1 cellular context compared by ENCODE assay signal in the genomic region with DNA sequence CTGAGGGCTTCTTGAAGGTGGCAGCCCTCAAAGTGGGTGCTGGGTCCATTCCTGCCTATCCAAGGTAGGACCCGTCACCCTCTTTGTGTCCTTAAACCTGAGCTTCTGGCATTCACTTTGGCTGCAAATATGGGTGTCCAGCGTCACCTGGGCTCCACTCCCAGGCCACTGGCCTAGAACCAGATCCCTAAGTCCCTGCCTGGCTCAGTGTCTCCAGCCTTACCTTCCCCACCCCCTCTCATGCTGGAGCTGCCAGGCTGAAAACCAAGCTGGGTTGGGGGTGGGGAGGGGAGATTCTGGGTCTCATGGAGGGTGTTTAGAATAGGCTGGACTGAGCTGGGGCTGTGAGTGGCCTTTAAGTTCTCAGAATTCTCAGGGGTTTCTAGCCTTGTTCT.
A peak's percentile ranks its signal among the peaks of the same experiment; 100 is the strongest.
TF ChIP-seq lines count a peak whose summit lies in the region.

No MANE protein-coding gene starts in this region.

TF ChIP-seq in HepG2, 621 proteins besides CTCF, POLR2A, EP300 and RAD21:
- 0 out of 2 replicates have a peak, but pooled peaks have one; percentile 54 for TF ChIP-seq ZNF891 (CRISPR knock-in tag; IDR thresholded peaks at IDR 0.05)
- no peak for TF ChIP-seq CBFB (CRISPR knock-in tag; IDR thresholded peaks at IDR 0.05)
- TF ChIP-seq TGIF2 (CRISPR knock-in tag; IDR thresholded peaks at IDR 0.05), result no peak
